In genomic region chr1:175341631-175342429, GRCh38 we compare ENCODE assay signal across 17 cellular contexts.
DNase-seq lines count a peak whose midpoint lies in the region; ATAC-seq and TF ChIP-seq lines count a peak whose summit lies in the region.
"Had no signal": no experiment of that assay in that cellular context is flagged by ENCODE, and none has a peak within 500 bp of the region (broad histone marks: within the 10 kb centered on the region; RNA-seq: fewer than 3 reads in every experiment).

No MANE protein-coding gene starts in this region.

- intact Hi-C loops in Right ventricle myocardium superior (cut with DNase I) = no loop called here
- intact Hi-C loops in left cardiac atrium (cut with DNase I) = no loop called here
- intact Hi-C loops in right lobe of liver (cut with DNase I) = no loop called here
- intact Hi-C loops in esophagus muscularis mucosa (cut with DNase I) = no loop called here

- H3K9me3 Mint-ChIP-seq in T-cell = no peaks in the 10 kb centered on the region
- H3K9me3 Mint-ChIP-seq: CD8-positive, alpha-beta memory T cell; GM23338 had no signal

- ATAC-seq in Right ventricle myocardium superior (ENCODE audit: poor library complexity) (peak; percentile 49), left cardiac atrium (no peak), right lobe of liver (peak; percentile 81 to 85 (median 82)), T-cell (replicated peaks in 1 of 4) (no peak)
- ATAC-seq: GM23338 had no signal

- CTCF ChIA-PET in T-cell (lab: Charles Lee) = interaction anchor here (1.1 to 1.5 kb wide), 3 partner anchors 185 to 191 kb away, joined by 3 to 11 read pairs (median 4); no protein-coding TSS in a partner anchor

- H3K36me3 ChIP-seq in right lobe of liver = no peaks in the 10 kb centered on the region
- no peaks in the 10 kb centered on the region for H3K36me3 ChIP-seq in esophagus muscularis mucosa
- H3K36me3 ChIP-seq: BLaER1 had no signal

- H3K27me3 Mint-ChIP-seq in T-cell = peaks cover 29 to 30% of the 10 kb centered on the region in 2 donors

- POLR2A ChIA-PET in T-cell (lab: Charles Lee) = no interaction called here

- H3K27me3 ChIP-seq in right lobe of liver (no peaks in the 10 kb centered on the region), esophagus muscularis mucosa (peaks cover 0 to 34% (median 0%) of the 10 kb centered on the region in 4 donors)
- H3K27me3 ChIP-seq: BLaER1 had no signal

- TF ChIP-seq POLR2A in right lobe of liver (IDR thresholded peaks at IDR 0.05) = no peak
- no peak for TF ChIP-seq POLR2A in esophagus muscularis mucosa (IDR thresholded peaks at IDR 0.05; ENCODE audit: low read depth)

- H3K9me3 ChIP-seq in right lobe of liver = no peaks in the 10 kb centered on the region
- no peaks in the 10 kb centered on the region for H3K9me3 ChIP-seq in esophagus muscularis mucosa
- H3K9me3 ChIP-seq: BLaER1, Caco-2 had no signal

- H3K27ac ChIP-seq in right lobe of liver (peak overlapping the region in 2 of 3 donors; percentile 16 to 39), esophagus muscularis mucosa (replicated peaks in 1 of 4) (no peak overlapping the region)
- H3K27ac ChIP-seq: BLaER1 had no signal

- H3K4me3 Mint-ChIP-seq in T-cell = no peak overlapping the region
- H3K4me3 Mint-ChIP-seq: CD8-positive, alpha-beta memory T cell; GM23338 had no signal

- TF ChIP-seq EP300 in esophagus muscularis mucosa (IDR thresholded peaks at IDR 0.05) = no peak

- H3K4me1 Mint-ChIP-seq in T-cell = peaks cover 3 to 6% (median 6%) of the 10 kb centered on the region in 3 donors

- no peak for DNase-seq in Right ventricle myocardium superior
- DNase-seq in left cardiac atrium = no peak
- peak; percentile 13 for DNase-seq in epithelial cell of esophagus (ENCODE audit: low read depth)
- peak in 2 of 3 donors; percentile 52 to 65 for DNase-seq in right lobe of liver
- peak; percentile 46 for DNase-seq in ureter (ENCODE audit: low spot score)
- no peak for DNase-seq in T-cell
- no peak for DNase-seq in GM10266 (ENCODE audit: extremely low spot score)
- DNase-seq in esophagus muscularis mucosa (ENCODE audit: extremely low spot score) = no peak
- DNase-seq: 8988T; AML-193; CD8-positive, alpha-beta memory T cell; DND-41; GDM1; H7 had no signal

- H3K27ac Mint-ChIP-seq in T-cell = no peak overlapping the region
- H3K27ac Mint-ChIP-seq: CD8-positive, alpha-beta memory T cell; GM23338 had no signal

- H3K4me1 ChIP-seq in right lobe of liver (peaks cover 0 to 30% (median 10%) of the 10 kb centered on the region in 4 donors), esophagus muscularis mucosa (no peaks in the 10 kb centered on the region)

- WGBS in right lobe of liver (ENCODE audit: insufficient coverage, low coverage, low lambda C conversion rate, missing lambda C conversion rate) = 41% methylated on average over 7 of the region's 8 CpGs
- 83% methylated on average over 8 of the region's 8 CpGs for WGBS in esophagus muscularis mucosa

- no peaks in the 10 kb centered on the region for H3K36me3 Mint-ChIP-seq in T-cell

- H3K4me3 ChIP-seq in epithelial cell of esophagus (ENCODE audit: low read length) (no peak overlapping the region), right lobe of liver (no peak overlapping the region), esophagus muscularis mucosa (no peak overlapping the region)
- H3K4me3 ChIP-seq: BLaER1, GM23338 had no signal

- no peak for TF ChIP-seq CTCF in epithelial cell of esophagus (IDR thresholded peaks at IDR 0.05; ENCODE audit: insufficient read depth, low read depth, low read length, missing control alignments)
- TF ChIP-seq CTCF in right lobe of liver (IDR thresholded peaks at IDR 0.05) = no peak
- no peak for TF ChIP-seq CTCF in GM10266 (IDR thresholded peaks at IDR 0.05; ENCODE audit: control insufficient read depth, insufficient read depth, low read depth, missing control alignments)
- no peak for TF ChIP-seq CTCF in esophagus muscularis mucosa (IDR thresholded peaks at IDR 0.05)

Comparison
In these comparisons a context has a peak if more than half of its experiments do, and no peak if none do; other contexts are left out.
1. ATAC-seq: peak in Right ventricle myocardium superior (single experiment) and right lobe of liver (4 of 4); none in left cardiac atrium (0 of 2) and T-cell (0 of 4).
2. DNase-seq: peak in epithelial cell of esophagus (single experiment), right lobe of liver (2 of 3) and ureter (single experiment); none in Right ventricle myocardium superior (single experiment), left cardiac atrium (single experiment), T-cell (0 of 34), GM10266 (single experiment) and esophagus muscularis mucosa (single experiment).
3. H3K27ac ChIP-seq: peak in right lobe of liver (2 of 3); none in esophagus muscularis mucosa (0 of 4).